In genomic region chr1:222790520-222790919, GRCh38 we compare ENCODE assay signal across 15 cellular contexts. TPM values are rescaled to one million over a fixed set of nuclear protein-coding genes. Genes with fewer than 3 reads are reported as not detected.
DNase-seq lines count a peak whose midpoint lies in the region; ATAC-seq lines count a peak whose summit lies in the region.
"Had no signal": no experiment of that assay in that cellular context is flagged by ENCODE, and none has a peak within 500 bp of the region (broad histone marks: within the 10 kb centered on the region; RNA-seq: fewer than 3 reads in every experiment).

No MANE protein-coding gene starts in this region.

- H3K4me1 Mint-ChIP-seq in activated CD4-positive, alpha-beta T cell treated with anti-CD3 and anti-CD28 coated beads, Interleukin-2, amount 10 ng/mL, durations not matched to agents 24 days and 14 days = peaks cover 10% of the 10 kb centered on the region
- no peaks in the 10 kb centered on the region for H3K4me1 Mint-ChIP-seq in activated T-helper 17 cell treated with anti-CD3 and anti-CD28 coated beads, Interleukin-2, amount 50 U/mL, for 72 hours
- H3K4me1 Mint-ChIP-seq in stimulated activated effector memory CD8-positive, alpha-beta T cell treated with anti-CD3 and anti-CD28 coated beads, Interleukin-12 subunit alpha, Interleukin-12 subunit beta, amount 100 ng/mL, for 72 hours = peaks cover 11% of the 10 kb centered on the region
- H3K4me1 Mint-ChIP-seq: CD4-positive, CD25-positive, alpha-beta regulatory T cell had no signal

- H3K4me1 ChIP-seq in HAP-1 = no peaks in the 10 kb centered on the region

- H3K4me3 Mint-ChIP-seq in activated CD4-positive, alpha-beta T cell treated with anti-CD3 and anti-CD28 coated beads, Interleukin-2, amount 10 ng/mL, durations not matched to agents 24 days and 14 days = no peak overlapping the region
- H3K4me3 Mint-ChIP-seq in activated T-helper 17 cell treated with anti-CD3 and anti-CD28 coated beads, Interleukin-2, amount 50 U/mL, for 72 hours = no peak overlapping the region
- H3K4me3 Mint-ChIP-seq in stimulated activated effector memory CD8-positive, alpha-beta T cell treated with anti-CD3 and anti-CD28 coated beads, Interleukin-12 subunit alpha, Interleukin-12 subunit beta, amount 100 ng/mL, for 72 hours = no peak overlapping the region
- H3K4me3 Mint-ChIP-seq: CD4-positive, CD25-positive, alpha-beta regulatory T cell had no signal

- no peak overlapping the region for H3K4me3 ChIP-seq in HAP-1

- H3K27me3 ChIP-seq in HAP-1 (ENCODE audit: low read depth) = no peaks in the 10 kb centered on the region

- in situ Hi-C loops in HAP-1 (cut with MboI; ENCODE audit: low sequenced_read_pairs) = loop anchor here (5.0 to 10.0 kb wide), 2 partner anchors 302 to 884 kb away; no protein-coding TSS in a partner anchor

- H3K36me3 Mint-ChIP-seq in activated CD4-positive, alpha-beta T cell treated with anti-CD3 and anti-CD28 coated beads, Interleukin-2, amount 10 ng/mL, durations not matched to agents 24 days and 14 days (ENCODE audit: low read depth) = no peaks in the 10 kb centered on the region
- no peaks in the 10 kb centered on the region for H3K36me3 Mint-ChIP-seq in activated T-helper 17 cell treated with anti-CD3 and anti-CD28 coated beads, Interleukin-2, amount 50 U/mL, for 72 hours (ENCODE audit: low read depth)
- H3K36me3 Mint-ChIP-seq in stimulated activated effector memory CD8-positive, alpha-beta T cell treated with anti-CD3 and anti-CD28 coated beads, Interleukin-12 subunit alpha, Interleukin-12 subunit beta, amount 100 ng/mL, for 72 hours = no peaks in the 10 kb centered on the region
- H3K36me3 Mint-ChIP-seq: CD4-positive, CD25-positive, alpha-beta regulatory T cell had no signal

- H3K27me3 Mint-ChIP-seq in activated CD4-positive, alpha-beta T cell treated with anti-CD3 and anti-CD28 coated beads, Interleukin-2, amount 10 ng/mL, durations not matched to agents 24 days and 14 days = peaks cover 12% of the 10 kb centered on the region
- peaks cover 9% of the 10 kb centered on the region for H3K27me3 Mint-ChIP-seq in activated T-helper 17 cell treated with anti-CD3 and anti-CD28 coated beads, Interleukin-2, amount 50 U/mL, for 72 hours
- H3K27me3 Mint-ChIP-seq: CD4-positive, CD25-positive, alpha-beta regulatory T cell had no signal

- no peaks in the 10 kb centered on the region for H3K9me3 ChIP-seq in HAP-1

- intact Hi-C loops in activated CD4-positive, alpha-beta T cell treated with anti-CD3 and anti-CD28 coated beads, Interleukin-2, amount 10 ng/mL, durations not matched to agents 24 days and 14 days (cut with micrococcal nuclease) = no loop called here

- no peaks in the 10 kb centered on the region for H3K9me3 Mint-ChIP-seq in activated CD4-positive, alpha-beta T cell treated with anti-CD3 and anti-CD28 coated beads, Interleukin-2, amount 10 ng/mL, durations not matched to agents 24 days and 14 days
- H3K9me3 Mint-ChIP-seq in activated T-helper 17 cell treated with anti-CD3 and anti-CD28 coated beads, Interleukin-2, amount 50 U/mL, for 72 hours = no peaks in the 10 kb centered on the region
- H3K9me3 Mint-ChIP-seq in stimulated activated effector memory CD8-positive, alpha-beta T cell treated with anti-CD3 and anti-CD28 coated beads, Interleukin-12 subunit alpha, Interleukin-12 subunit beta, amount 100 ng/mL, for 72 hours = peaks cover 4% of the 10 kb centered on the region

- H3K27ac Mint-ChIP-seq in activated CD4-positive, alpha-beta T cell treated with anti-CD3 and anti-CD28 coated beads, Interleukin-2, amount 10 ng/mL, durations not matched to agents 24 days and 14 days = peak overlapping the region; percentile 63
- H3K27ac Mint-ChIP-seq in activated T-helper 17 cell treated with anti-CD3 and anti-CD28 coated beads, Interleukin-2, amount 50 U/mL, for 72 hours = no peak overlapping the region
- H3K27ac Mint-ChIP-seq in stimulated activated effector memory CD8-positive, alpha-beta T cell treated with anti-CD3 and anti-CD28 coated beads, Interleukin-12 subunit alpha, Interleukin-12 subunit beta, amount 100 ng/mL, for 72 hours = peak overlapping the region; percentile 63
- H3K27ac Mint-ChIP-seq: CD4-positive, CD25-positive, alpha-beta regulatory T cell had no signal

- ATAC-seq in GM18868 (IDR thresholded peaks at IDR 0.05; ENCODE audit: unreplicated experiment) = peak; percentile 48
- ATAC-seq in activated T-helper 17 cell treated with anti-CD3 and anti-CD28 coated beads, Interleukin-2, amount 50 U/mL, for 72 hours (replicated peaks) = peak; percentile 72
- ATAC-seq in stimulated activated effector memory CD8-positive, alpha-beta T cell treated with anti-CD3 and anti-CD28 coated beads, Interleukin-12 subunit alpha, Interleukin-12 subunit beta, amount 100 ng/mL, for 72 hours = peak; percentile 77
- no peak for ATAC-seq in GM18873 (IDR thresholded peaks at IDR 0.05; ENCODE audit: low FRiP score, unreplicated experiment)

- no peak for DNase-seq in activated CD4-positive, alpha-beta T cell treated with anti-CD3 and anti-CD28 coated beads, Interleukin-2, amount 10 ng/mL, durations not matched to agents 24 days and 14 days
- no peak for DNase-seq in activated CD4-positive, alpha-beta T cell treated with anti-CD3 and anti-CD28 coated beads for 4 hours
- DNase-seq in stimulated activated effector memory CD8-positive, alpha-beta T cell treated with anti-CD3 and anti-CD28 coated beads, Interleukin-12 subunit alpha, Interleukin-12 subunit beta, amount 100 ng/mL, for 72 hours (ENCODE audit: low spot score in 2 of 2) = no peak
- DNase-seq in HAP-1 (ENCODE audit: low spot score in 2 of 2) (no peak), hypothalamus (lab: John Stamatoyannopoulos, UW) (no peak)
- DNase-seq: DMS53, GOT3, Kasumi-1, NCI-H187 treated with DMSO at 0.1 percent for 48 hours, NCI-H510A treated with DMSO at 0.1 percent for 48 hours, SHP77 had no signal

- no peaks in the 10 kb centered on the region for H3K36me3 ChIP-seq in HAP-1 (replicated peaks)

RNA-seq across cellular contexts. Expression of gene DISP1, which starts 24.3 kb away (rescaled TPM):
- 1.3 and 2.0 TPM in 2 replicates for total RNA-seq in activated CD4-positive, alpha-beta T cell treated with anti-CD3 and anti-CD28 coated beads, Interleukin-2, amount 10 ng/mL, durations not matched to agents 24 days and 14 days
- total RNA-seq in activated T-helper 17 cell treated with anti-CD3 and anti-CD28 coated beads, Interleukin-2, amount 50 U/mL, for 72 hours = 1 to 10 TPM; 1.8 to 2.1 TPM

RNA-seq across cellular contexts. Expression of gene FAM177B, which starts 53.5 kb away (rescaled TPM):
- 0.47 TPM in 1 of 2 replicates, not detected in the other for total RNA-seq in activated CD4-positive, alpha-beta T cell treated with anti-CD3 and anti-CD28 coated beads, Interleukin-2, amount 10 ng/mL, durations not matched to agents 24 days and 14 days
- total RNA-seq in activated T-helper 17 cell treated with anti-CD3 and anti-CD28 coated beads, Interleukin-2, amount 50 U/mL, for 72 hours = under 1 TPM in 1 of 2 donors, not detected in 1; 0.95 TPM
- total RNA-seq: CD4-positive, CD25-positive, alpha-beta regulatory T cell had no signal
